Comparison of ENCODE assay signal across 21 cellular contexts in genomic region chr22:26535499-26535898, GRCh38. TPM values are rescaled to one million over a fixed set of nuclear protein-coding genes. Genes with fewer than 3 reads are reported as not detected.
DNase-seq lines count a peak whose midpoint lies in the region; ATAC-seq, FAIRE-seq and TF ChIP-seq lines count a peak whose summit lies in the region.
"Had no signal": no experiment of that assay in that cellular context is flagged by ENCODE, and none has a peak within 500 bp of the region (broad histone marks: within the 10 kb centered on the region; RNA-seq: fewer than 3 reads in every experiment).

No MANE protein-coding gene starts in this region.

- no peak overlapping the region for H2BK120ac ChIP-seq in trophoblast cell (ENCODE audit: insufficient read depth, low read length, poor library complexity)

- peaks cover 0 to 88% (median 17%) of the 10 kb centered on the region in 3 donors for H3K36me3 Mint-ChIP-seq in CD8-positive, alpha-beta memory T cell
- H3K36me3 Mint-ChIP-seq in stimulated activated effector memory CD8-positive, alpha-beta T cell treated with anti-CD3 and anti-CD28 coated beads, Interleukin-12 subunit alpha, Interleukin-12 subunit beta, amount 100 ng/mL, for 72 hours: peaks cover 98% of the 10 kb centered on the region
- peaks cover 9% of the 10 kb centered on the region for H3K36me3 Mint-ChIP-seq in osteocyte (ENCODE audit: unreplicated experiment)

- in situ Hi-C loops in GM12878 (cut with MboI): no loop called here

- no peak for TF ChIP-seq CTCF in GM12878 (IDR thresholded peaks at IDR 0.05 in 2 of 3, conservative IDR thresholded peaks at IDR 0.05 in 1 of 3; ENCODE audit: control insufficient read depth in 2 of 3, extremely low read depth in 1 of 3, insufficient read depth in 1 of 3, low read depth in 3 of 3, low read length in 3 of 3)
- no peak for TF ChIP-seq CTCF in osteocyte (IDR thresholded peaks at IDR 0.05)

- H3K36me3 ChIP-seq in CD8-positive, alpha-beta memory T cell (ENCODE audit: insufficient read depth, low read length): peaks cover 31% of the 10 kb centered on the region
- H3K36me3 ChIP-seq in GM12878 (ENCODE audit: control insufficient read depth in 2 of 2, insufficient read depth in 2 of 2, low read length in 1 of 2) (peaks cover 2 to 7% of the 10 kb centered on the region in 2 experiments; a peak in 3 of 4 replicates), trophoblast cell (ENCODE audit: control insufficient read depth in 1 of 2, insufficient read depth in 2 of 2, low read length in 2 of 2) (peaks cover 18 to 26% of the 10 kb centered on the region in 2 experiments)

- no peaks in the 10 kb centered on the region for H3K27me3 Mint-ChIP-seq in CD8-positive, alpha-beta memory T cell
- H3K27me3 Mint-ChIP-seq in osteocyte (ENCODE audit: unreplicated experiment): no peaks in the 10 kb centered on the region
- H3K27me3 Mint-ChIP-seq: activated CD8-positive, alpha-beta memory T cell treated with anti-CD3 and anti-CD28 coated beads, Interleukin-2, amount 10 ng/mL, durations not matched to agents 7 days and 5 days had no signal

- no peak for TF ChIP-seq EP300 in GM12878 (IDR thresholded peaks at IDR 0.05; ENCODE audit: borderline replicate concordance in 1 of 2, control insufficient read depth in 1 of 2, low read depth in 2 of 2, low read length in 2 of 2)

- no peak overlapping the region for H3K27ac ChIP-seq in CD8-positive, alpha-beta memory T cell (ENCODE audit: low read depth, low read length)
- H3K27ac ChIP-seq in GM12878 (ENCODE audit: control insufficient read depth, insufficient read depth): peak overlapping the region; percentile 63
- H3K27ac ChIP-seq in trophoblast cell (ENCODE audit: low read depth, low read length): no peak overlapping the region
- H3K27ac ChIP-seq: hepatocyte, sigmoid colon, SK-N-MC, tibial artery had no signal

- TF ChIP-seq POLR2A in GM12878 (IDR thresholded peaks at IDR 0.05; ENCODE audit: low read depth, low read length): no peak

- no peaks in the 10 kb centered on the region for H4K20me1 ChIP-seq in GM12878 (ENCODE audit: control insufficient read depth, insufficient read depth)

- no peaks in the 10 kb centered on the region for H3K9me3 ChIP-seq in CD8-positive, alpha-beta memory T cell (ENCODE audit: low read length)
- H3K9me3 ChIP-seq in GM12878 (replicated peaks; ENCODE audit: control insufficient read depth, insufficient read depth, low read length) (no peaks in the 10 kb centered on the region), trophoblast cell (ENCODE audit: insufficient read depth, low read depth, low read length) (no peaks in the 10 kb centered on the region)
- H3K9me3 ChIP-seq: sigmoid colon, tibial artery had no signal

- intact Hi-C loops in GM12878 (cut with micrococcal nuclease; ENCODE audit: unreplicated experiment): no loop called here

- BruUV-seq in GM12878 (replicated peaks; lab: Mats Ljungman, UMichigan): TSS peak; percentile 45

- POLR2A ChIA-PET in CD8-positive, alpha-beta memory T cell (lab: Charles Lee): no interaction called here
- POLR2A ChIA-PET in GM12878 (lab: Charles Lee): no interaction called here

- H3K23ac ChIP-seq in trophoblast cell (ENCODE audit: low read length): no peak overlapping the region

- TF ChIP-seq RAD21 in GM12878 (IDR thresholded peaks at IDR 0.05; ENCODE audit: insufficient read depth, low read depth, low read length): no peak

- no peak overlapping the region for H2BK5ac ChIP-seq in trophoblast cell (ENCODE audit: low read depth, low read length, poor library complexity)

- no peak overlapping the region for H4K12ac ChIP-seq in trophoblast cell (ENCODE audit: low read depth, low read length)

- H4K91ac ChIP-seq in trophoblast cell (ENCODE audit: low read depth, low read length): no peak overlapping the region

- H3K79me1 ChIP-seq in trophoblast cell (ENCODE audit: low read length): no peaks in the 10 kb centered on the region

- no peaks in the 10 kb centered on the region for H3K27me3 ChIP-seq in CD8-positive, alpha-beta memory T cell (ENCODE audit: insufficient read depth, low read length, poor library complexity, severe bottlenecking)
- no peaks in the 10 kb centered on the region for H3K27me3 ChIP-seq in GM12878 (replicated peaks in 1 of 2; ENCODE audit: control insufficient read depth in 2 of 2, insufficient read depth in 2 of 2, low read length in 1 of 2)
- H3K27me3 ChIP-seq in trophoblast cell (ENCODE audit: insufficient read depth, low read length): no peaks in the 10 kb centered on the region
- H3K27me3 ChIP-seq: hepatocyte, sigmoid colon, tibial artery had no signal

- H3K27ac Mint-ChIP-seq in CD8-positive, alpha-beta memory T cell: peak overlapping the region in 5 of 8 donors; percentile 50 to 76 (median 70)
- H3K27ac Mint-ChIP-seq in stimulated activated effector memory CD8-positive, alpha-beta T cell treated with anti-CD3 and anti-CD28 coated beads, Interleukin-12 subunit alpha, Interleukin-12 subunit beta, amount 100 ng/mL, for 72 hours: peak overlapping the region; percentile 77
- no peak overlapping the region for H3K27ac Mint-ChIP-seq in osteocyte (ENCODE audit: unreplicated experiment)
- H3K27ac Mint-ChIP-seq: activated CD8-positive, alpha-beta memory T cell treated with anti-CD3 and anti-CD28 coated beads, Interleukin-2, amount 10 ng/mL, durations not matched to agents 7 days and 5 days; activated naive CD4-positive, alpha-beta T cell treated with anti-CD3 and anti-CD28 coated beads for 36 hours had no signal

- no peak for DNase-seq in CD8-positive, alpha-beta memory T cell
- DNase-seq in NAMALWA (ENCODE audit: low spot score) (peak; percentile 95), GM12878 (ENCODE audit: low read depth, low spot score) (no peak), trophoblast cell (no peak), osteocyte (ENCODE audit: extremely low spot score, unreplicated experiment) (no peak)
- no peak for DNase-seq in stimulated activated effector memory CD8-positive, alpha-beta T cell treated with anti-CD3 and anti-CD28 coated beads, Interleukin-12 subunit alpha, Interleukin-12 subunit beta, amount 100 ng/mL, for 72 hours (ENCODE audit: low spot score in 2 of 2)
- DNase-seq: activated CD8-positive, alpha-beta memory T cell treated with anti-CD3 and anti-CD28 coated beads, Interleukin-2, amount 10 ng/mL, durations not matched to agents 7 days and 5 days; activated naive CD4-positive, alpha-beta T cell treated with anti-CD3 and anti-CD28 coated beads for 36 hours; DND-41; kidney glomerular epithelial cell; midbrain; NCI-H1048; NCI-H69; occipital lobe; PC-3; sigmoid colon; stimulated activated CD4-positive, alpha-beta T cell treated with anti-CD3 and anti-CD28 coated beads, Interleukin-2, amount 100 ng/mL, for 48 hours; tibial artery had no signal

- 18% methylated on average over 6 of the region's 6 CpGs for WGBS in GM12878 (ENCODE audit: insufficient coverage, insufficient replicate concordance, low lambda C conversion rate, missing lambda C conversion rate)
- no CpG with 5 or more reads among the region's 6 CpGs for WGBS in trophoblast cell (ENCODE audit: extremely low coverage, insufficient coverage, insufficient read length)

- no peak overlapping the region for H2AK5ac ChIP-seq in trophoblast cell (ENCODE audit: low read length)

- ATAC-seq in GM12878 (peak; percentile 51; the same call in 2 of the 3 replicates), SK-N-SH treated with all-trans-retinoic acid at 6 μM for 48 hours (no peak)
- no peak for ATAC-seq in stimulated activated effector memory CD8-positive, alpha-beta T cell treated with anti-CD3 and anti-CD28 coated beads, Interleukin-12 subunit alpha, Interleukin-12 subunit beta, amount 100 ng/mL, for 72 hours
- ATAC-seq: activated CD8-positive, alpha-beta memory T cell treated with anti-CD3 and anti-CD28 coated beads, Interleukin-2, amount 10 ng/mL, durations not matched to agents 7 days and 5 days; PC-3 had no signal

- H3K4me1 ChIP-seq in CD8-positive, alpha-beta memory T cell (ENCODE audit: insufficient read depth, low read length): no peaks in the 10 kb centered on the region
- H3K4me1 ChIP-seq in GM12878 (ENCODE audit: control insufficient read depth, insufficient read depth, low read length) (peaks cover 25% of the 10 kb centered on the region), trophoblast cell (ENCODE audit: control insufficient read depth in 1 of 2, insufficient read depth in 2 of 2, low read length in 2 of 2) (peaks cover 3% of the 10 kb centered on the region in 2 experiments)
- H3K4me1 ChIP-seq: sigmoid colon, tibial artery had no signal

- CTCF ChIA-PET in CD8-positive, alpha-beta memory T cell (lab: Charles Lee): interaction anchor here (1.4 to 2.7 kb wide), 2 partner anchors 11 to 32 kb away, joined by 4 to 10 read pairs; no protein-coding TSS in a partner anchor
- CTCF ChIA-PET in GM12878 (lab: Yijun Ruan, JAX): interaction anchor here (0.5 to 6.1 kb wide), 4 partner anchors 32 to 97 kb away, joined by 3 to 44 read pairs (median 4); no protein-coding TSS in a partner anchor

- H3K4me3 ChIP-seq in CD8-positive, alpha-beta memory T cell (ENCODE audit: low read length): no peak overlapping the region
- no peak overlapping the region for H3K4me3 ChIP-seq in GM12878
- no peak overlapping the region for H3K4me3 ChIP-seq in trophoblast cell (ENCODE audit: low read depth, low read length)
- H3K4me3 ChIP-seq: hepatocyte, sigmoid colon, SK-N-MC, tibial artery had no signal

- no peak overlapping the region; the same call in 1 of the 2 replicates for H3K4me2 ChIP-seq in GM12878 (ENCODE audit: control insufficient read depth, insufficient read depth)
- no peak overlapping the region for H3K4me2 ChIP-seq in trophoblast cell (ENCODE audit: low read length)
- H3K4me2 ChIP-seq: hepatocyte had no signal

- SMC1A ChIA-PET in GM12878 (lab: Charles Lee; ENCODE audit: uncharacterized antibody, unreplicated experiment): interaction anchor here (0.9 to 2.0 kb wide), 4 partner anchors 8 to 137 kb away, joined by 3 to 7 read pairs (median 4); no protein-coding TSS in a partner anchor

- no peak overlapping the region for H3K14ac ChIP-seq in trophoblast cell (ENCODE audit: low read length)

- peaks cover 16 to 33% (median 32%) of the 10 kb centered on the region in 3 donors for H3K4me1 Mint-ChIP-seq in CD8-positive, alpha-beta memory T cell
- H3K4me1 Mint-ChIP-seq in stimulated activated effector memory CD8-positive, alpha-beta T cell treated with anti-CD3 and anti-CD28 coated beads, Interleukin-12 subunit alpha, Interleukin-12 subunit beta, amount 100 ng/mL, for 72 hours: peaks cover 13% of the 10 kb centered on the region
- no peaks in the 10 kb centered on the region for H3K4me1 Mint-ChIP-seq in osteocyte (ENCODE audit: unreplicated experiment)

- RAD21 ChIA-PET in GM12878 (lab: Charles Lee; ENCODE audit: unreplicated experiment): interaction anchor here (0.9 to 1.5 kb wide), 4 partner anchors 20 to 75 kb away, joined by 3 to 5 read pairs (median 4); no protein-coding TSS in a partner anchor

- no peaks in the 10 kb centered on the region for H3K9me3 Mint-ChIP-seq in CD8-positive, alpha-beta memory T cell
- H3K9me3 Mint-ChIP-seq in stimulated activated effector memory CD8-positive, alpha-beta T cell treated with anti-CD3 and anti-CD28 coated beads, Interleukin-12 subunit alpha, Interleukin-12 subunit beta, amount 100 ng/mL, for 72 hours: no peaks in the 10 kb centered on the region
- H3K9me3 Mint-ChIP-seq in osteocyte (ENCODE audit: unreplicated experiment): no peaks in the 10 kb centered on the region
- H3K9me3 Mint-ChIP-seq: activated naive CD4-positive, alpha-beta T cell treated with anti-CD3 and anti-CD28 coated beads for 36 hours had no signal

- H3K18ac ChIP-seq in trophoblast cell (ENCODE audit: low read length): no peak overlapping the region

- FAIRE-seq in GM12878 (lab: Jason Lieb, UNC): no peak

- H2AFZ ChIP-seq in GM12878 (ENCODE audit: control insufficient read depth, low read depth, low read length) (peak overlapping the region; percentile 73), trophoblast cell (ENCODE audit: insufficient read depth, low read length, poor library complexity) (no peak overlapping the region)
- H2AFZ ChIP-seq: hepatocyte had no signal

- no peaks in the 10 kb centered on the region for H3K79me2 ChIP-seq in GM12878 (ENCODE audit: control insufficient read depth, insufficient read depth, low read length)
- no peaks in the 10 kb centered on the region for H3K79me2 ChIP-seq in trophoblast cell (ENCODE audit: control insufficient read depth, insufficient read depth, low read length, poor library complexity)
- H3K79me2 ChIP-seq: hepatocyte had no signal

- no peak overlapping the region for H2BK12ac ChIP-seq in trophoblast cell (ENCODE audit: low read length)

- H4K8ac ChIP-seq in trophoblast cell (ENCODE audit: low read depth, low read length): no peak overlapping the region

- H3K4ac ChIP-seq in trophoblast cell (ENCODE audit: low read depth, low read length): no peak overlapping the region

- no peak overlapping the region for H3K4me3 Mint-ChIP-seq in CD8-positive, alpha-beta memory T cell
- no peak overlapping the region for H3K4me3 Mint-ChIP-seq in stimulated activated effector memory CD8-positive, alpha-beta T cell treated with anti-CD3 and anti-CD28 coated beads, Interleukin-12 subunit alpha, Interleukin-12 subunit beta, amount 100 ng/mL, for 72 hours
- H3K4me3 Mint-ChIP-seq in osteocyte (ENCODE audit: unreplicated experiment): no peak overlapping the region
- H3K4me3 Mint-ChIP-seq: activated CD8-positive, alpha-beta memory T cell treated with anti-CD3 and anti-CD28 coated beads, Interleukin-2, amount 10 ng/mL, durations not matched to agents 7 days and 5 days; activated naive CD4-positive, alpha-beta T cell treated with anti-CD3 and anti-CD28 coated beads for 36 hours had no signal

- H3K9ac ChIP-seq in GM12878 (ENCODE audit: control insufficient read depth, insufficient read depth, low read length) (peak overlapping the region; percentile 15; the same call in 1 of the 2 replicates), trophoblast cell (ENCODE audit: low read length) (no peak overlapping the region)

RNA-seq across cellular contexts. Expression of gene TFIP11, which starts 23.2 kb away (rescaled TPM):
- total RNA-seq in CD8-positive, alpha-beta memory T cell: 10 to 100 TPM; 53.9 to 58.8 TPM
- 41.5 TPM for polyA plus RNA-seq in CD8-positive, alpha-beta memory T cell
- total RNA-seq in GM12878 (2013; cell fraction: nucleolus; rRNA removed): 70.0 and 73.7 TPM in 2 replicates
- total RNA-seq in GM12878 (2014; rRNA removed) (31.7 and 34.6 TPM in 2 replicates), GM12878 (2014; rRNA removed; fragmentation: Illumina TruSeq; extraction: Trizol) (28.3 and 32.2 TPM in 2 replicates), GM12878 (2021) (35.6 and 42.2 TPM in 2 replicates), osteocyte (32.1 and 39.0 TPM in 2 replicates)
- 17.4 TPM for polyA plus RNA-seq in GM12878 (2011; ENCODE audit: low read depth)
- polyA plus RNA-seq in GM12878 (2011; rRNA removed) (36.5 and 43.3 TPM in 2 replicates), GM12878 (2014; fragmentation: Illumina TruSeq; extraction: Trizol) (27.3 and 29.4 TPM in 2 replicates), GM12878 (2014; fragmentation: Nextera tagmentation; extraction: Ambion mirVana) (10 to 100 TPM; 14.2 to 19.1 TPM), GM12878 (2014; rRNA removed) (23.1 and 31.6 TPM in 2 replicates), GM12878 (2016; fragmentation: Nextera tagmentation; extraction: Ambion mirVana) (10 to 100 TPM; 35.9 to 40.1 TPM)
- 38.1 and 44.3 TPM in 2 replicates for polyA plus RNA-seq in GM12878 (2011; cell fraction: cytosol; rRNA removed)
- polyA plus RNA-seq in GM12878 (2011; cell fraction: nucleus; rRNA removed): 70.3 and 74.9 TPM in 2 replicates
- polyA plus RNA-seq in GM12878 (2012): 23.4 and 24.1 TPM in 2 replicates
- 66.5 and 75.2 TPM in 2 replicates for polyA minus RNA-seq in GM12878 (2011; rRNA and poly(A)+ RNA removed)
- polyA minus RNA-seq in GM12878 (2011; cell fraction: cytosol; rRNA and poly(A)+ RNA removed): 12.3 and 18.2 TPM in 2 replicates
- polyA minus RNA-seq in GM12878 (2011; cell fraction: nucleus; rRNA and poly(A)+ RNA removed): 46.3 and 59.1 TPM in 2 replicates
- polyA plus RNA-seq in trophoblast cell (2013): 27.7 and 27.8 TPM in 2 replicates

RNA-seq across cellular contexts. Expression of gene SRRD, which starts 51.8 kb away (rescaled TPM):
- 10 to 100 TPM; 32.8 to 33.3 TPM for total RNA-seq in CD8-positive, alpha-beta memory T cell
- polyA plus RNA-seq in CD8-positive, alpha-beta memory T cell: 28.5 TPM
- 14.9 and 17.6 TPM in 2 replicates for total RNA-seq in GM12878 (2013; cell fraction: nucleolus; rRNA removed)
- total RNA-seq in GM12878 (2014; rRNA removed) (17.2 and 17.7 TPM in 2 replicates), GM12878 (2014; rRNA removed; fragmentation: Illumina TruSeq; extraction: Trizol) (21.2 and 26.4 TPM in 2 replicates), GM12878 (2021) (27.5 and 32.9 TPM in 2 replicates), osteocyte (20.4 and 21.6 TPM in 2 replicates)
- 9.4 TPM for polyA plus RNA-seq in GM12878 (2011; ENCODE audit: low read depth)
- polyA plus RNA-seq in GM12878 (2011; rRNA removed) (50.5 and 55.9 TPM in 2 replicates), GM12878 (2014; fragmentation: Illumina TruSeq; extraction: Trizol) (31.5 and 41.6 TPM in 2 replicates), GM12878 (2014; fragmentation: Nextera tagmentation; extraction: Ambion mirVana) (10 to 100 TPM in 1 of 2 experiments, 1 to 10 TPM in 1; 4.1 to 15.4 TPM), GM12878 (2014; rRNA removed) (22.3 and 27.4 TPM in 2 replicates), GM12878 (2016; fragmentation: Nextera tagmentation; extraction: Ambion mirVana) (10 to 100 TPM; 42.9 to 50.6 TPM)
- 20.4 and 32.3 TPM in 2 replicates for polyA plus RNA-seq in GM12878 (2011; cell fraction: cytosol; rRNA removed)
- 16.9 and 17.7 TPM in 2 replicates for polyA plus RNA-seq in GM12878 (2011; cell fraction: nucleus; rRNA removed)
- polyA plus RNA-seq in GM12878 (2012): 9.4 and 18.9 TPM in 2 replicates
- 30.7 and 36.9 TPM in 2 replicates for polyA minus RNA-seq in GM12878 (2011; rRNA and poly(A)+ RNA removed)
- polyA minus RNA-seq in GM12878 (2011; cell fraction: cytosol; rRNA and poly(A)+ RNA removed): 7.6 and 9.1 TPM in 2 replicates
- 4.8 and 7.7 TPM in 2 replicates for polyA minus RNA-seq in GM12878 (2011; cell fraction: nucleus; rRNA and poly(A)+ RNA removed)
- polyA plus RNA-seq in trophoblast cell (2013): 15.4 and 15.8 TPM in 2 replicates

RNA-seq across cellular contexts. Expression of gene HPS4, which starts 51.9 kb away (rescaled TPM):
- 10 to 100 TPM; 36.7 to 36.8 TPM for total RNA-seq in CD8-positive, alpha-beta memory T cell
- 18.9 TPM for polyA plus RNA-seq in CD8-positive, alpha-beta memory T cell
- 182 and 200 TPM in 2 replicates for total RNA-seq in GM12878 (2013; cell fraction: nucleolus; rRNA removed)
- 36.7 and 38.5 TPM in 2 replicates for total RNA-seq in GM12878 (2014; rRNA removed)
- 24.2 and 25.7 TPM in 2 replicates for total RNA-seq in GM12878 (2014; rRNA removed; fragmentation: Illumina TruSeq; extraction: Trizol)
- total RNA-seq in GM12878 (2021): 34.2 and 35.2 TPM in 2 replicates
- polyA plus RNA-seq in GM12878 (2011; ENCODE audit: low read depth): 19.5 TPM
- polyA plus RNA-seq in GM12878 (2011; rRNA removed): 36.5 and 52.5 TPM in 2 replicates
- 35.8 and 37.7 TPM in 2 replicates for polyA plus RNA-seq in GM12878 (2011; cell fraction: cytosol; rRNA removed)
- 119 and 130 TPM in 2 replicates for polyA plus RNA-seq in GM12878 (2011; cell fraction: nucleus; rRNA removed)
- polyA plus RNA-seq in GM12878 (2012): 26.4 and 30.0 TPM in 2 replicates
- 27.3 and 31.1 TPM in 2 replicates for polyA plus RNA-seq in GM12878 (2014; fragmentation: Illumina TruSeq; extraction: Trizol)
- polyA plus RNA-seq in GM12878 (2014; fragmentation: Nextera tagmentation; extraction: Ambion mirVana): 10 to 100 TPM; 11.7 to 12.3 TPM
- polyA plus RNA-seq in GM12878 (2014; rRNA removed): 32.4 and 34.4 TPM in 2 replicates
- polyA plus RNA-seq in GM12878 (2016; fragmentation: Nextera tagmentation; extraction: Ambion mirVana): 10 to 100 TPM; 28.7 to 30.5 TPM
- polyA minus RNA-seq in GM12878 (2011; rRNA and poly(A)+ RNA removed): 40.2 and 41.4 TPM in 2 replicates
- 14.2 and 15.0 TPM in 2 replicates for polyA minus RNA-seq in GM12878 (2011; cell fraction: cytosol; rRNA and poly(A)+ RNA removed)
- polyA minus RNA-seq in GM12878 (2011; cell fraction: nucleus; rRNA and poly(A)+ RNA removed): 43.3 and 49.2 TPM in 2 replicates
- 22.6 and 24.1 TPM in 2 replicates for polyA plus RNA-seq in trophoblast cell (2013)
- total RNA-seq in osteocyte: 35.8 and 37.1 TPM in 2 replicates

RNA-seq across cellular contexts. Expression of gene TPST2, which starts 54.4 kb away (rescaled TPM):
- 10 to 100 TPM; 36.7 to 37.3 TPM for total RNA-seq in CD8-positive, alpha-beta memory T cell
- polyA plus RNA-seq in CD8-positive, alpha-beta memory T cell: 201 TPM
- total RNA-seq in GM12878 (2013; cell fraction: nucleolus; rRNA removed): 58.0 and 65.5 TPM in 2 replicates
- total RNA-seq in GM12878 (2014; rRNA removed) (29.0 and 29.5 TPM in 2 replicates), GM12878 (2014; rRNA removed; fragmentation: Illumina TruSeq; extraction: Trizol) (13.0 and 13.2 TPM in 2 replicates), GM12878 (2021) (31.2 and 32.2 TPM in 2 replicates), osteocyte (16.3 and 19.0 TPM in 2 replicates)
- 8.5 TPM for polyA plus RNA-seq in GM12878 (2011; ENCODE audit: low read depth)
- polyA plus RNA-seq in GM12878 (2011; rRNA removed) (22.2 and 28.2 TPM in 2 replicates), GM12878 (2014; fragmentation: Illumina TruSeq; extraction: Trizol) (11.4 and 16.4 TPM in 2 replicates), GM12878 (2014; fragmentation: Nextera tagmentation; extraction: Ambion mirVana) (10 to 100 TPM in 1 of 2 experiments, 1 to 10 TPM in 1; 6.3 to 10.7 TPM), GM12878 (2014; rRNA removed) (30.0 and 33.7 TPM in 2 replicates), GM12878 (2016; fragmentation: Nextera tagmentation; extraction: Ambion mirVana) (10 to 100 TPM; 28.5 to 28.7 TPM)
- polyA plus RNA-seq in GM12878 (2011; cell fraction: cytosol; rRNA removed): 43.5 and 61.0 TPM in 2 replicates
- 39.0 and 39.3 TPM in 2 replicates for polyA plus RNA-seq in GM12878 (2011; cell fraction: nucleus; rRNA removed)
- polyA plus RNA-seq in GM12878 (2012): 17.9 and 22.2 TPM in 2 replicates
- 28.5 and 34.7 TPM in 2 replicates for polyA minus RNA-seq in GM12878 (2011; rRNA and poly(A)+ RNA removed)
- 14.4 and 15.2 TPM in 2 replicates for polyA minus RNA-seq in GM12878 (2011; cell fraction: cytosol; rRNA and poly(A)+ RNA removed)
- 9.4 and 20.6 TPM in 2 replicates for polyA minus RNA-seq in GM12878 (2011; cell fraction: nucleus; rRNA and poly(A)+ RNA removed)
- polyA plus RNA-seq in trophoblast cell (2013): 19.1 and 19.8 TPM in 2 replicates
